19 cellular contexts compared by ENCODE assay signal in genomic region chr11:12611352-12611751, GRCh38.
DNase-seq lines count a peak whose midpoint lies in the region; ATAC-seq and FAIRE-seq lines count a peak whose summit lies in the region.
"Had no signal": no experiment of that assay in that cellular context is flagged by ENCODE, and none has a peak within 500 bp of the region (broad histone marks: within the 10 kb centered on the region; RNA-seq: fewer than 3 reads in every experiment).

No MANE protein-coding gene starts in this region.

- no peak overlapping the region for H3K27ac ChIP-seq in mesenchymal stem cell (ENCODE audit: low read length, poor library complexity, severe bottlenecking)
- H3K27ac ChIP-seq: 22Rv1; BLaER1 treated with 17β-estradiol and CSF1 and Interleukin-3, amounts not matched to agents 10 nM and 100 nM; C4-2B had no signal

- H3K4me1 ChIP-seq in mesenchymal stem cell (ENCODE audit: control insufficient read depth, insufficient read depth, low read depth, low read length): no peaks in the 10 kb centered on the region
- H3K4me1 ChIP-seq: BLaER1 treated with 17β-estradiol and CSF1 and Interleukin-3, amounts not matched to agents 10 nM and 100 nM; Caco-2 had no signal

- H3K36me3 ChIP-seq in mesenchymal stem cell (ENCODE audit: control insufficient read depth in 1 of 2, insufficient read depth in 2 of 2, low read depth in 1 of 2, low read length in 2 of 2): no peaks in the 10 kb centered on the region
- H3K36me3 ChIP-seq: BLaER1 treated with 17β-estradiol and CSF1 and Interleukin-3, amounts not matched to agents 10 nM and 100 nM had no signal

- no peaks in the 10 kb centered on the region for H3K27me3 ChIP-seq in mesenchymal stem cell (ENCODE audit: control insufficient read depth in 1 of 2, insufficient read depth in 1 of 2, low read length in 2 of 2)
- H3K27me3 ChIP-seq: BLaER1 treated with 17β-estradiol and CSF1 and Interleukin-3, amounts not matched to agents 10 nM and 100 nM had no signal

- no peak overlapping the region for H3K14ac ChIP-seq in mesenchymal stem cell (ENCODE audit: low read length in 2 of 2)

- no peak for DNase-seq in mesenchymal stem cell
- no peak for DNase-seq in stimulated activated naive CD4-positive, alpha-beta T cell treated with Interleukin-2 at 50 U/mL for 16 hours (lab: John Stamatoyannopoulos, UW)
- DNase-seq: AML-193; Caco-2; Calu3; CD4-positive, alpha-beta T cell; CD8-positive, alpha-beta T cell; DMS79 treated with DMSO at 0.1 percent for 48 hours; GDM1 had no signal

- H2BK5ac ChIP-seq in mesenchymal stem cell (ENCODE audit: low read depth, low read length, poor library complexity, severe bottlenecking): peak overlapping the region; percentile 19

- H3K23ac ChIP-seq in mesenchymal stem cell (ENCODE audit: low read length in 2 of 2): no peak overlapping the region

- no peak overlapping the region for H3K18ac ChIP-seq in mesenchymal stem cell (ENCODE audit: low read depth in 1 of 2, low read length in 2 of 2)

- H2AFZ ChIP-seq in mesenchymal stem cell (ENCODE audit: low read depth, low read length): no peak overlapping the region

- no peak overlapping the region for H4K8ac ChIP-seq in mesenchymal stem cell (ENCODE audit: low read length)

- H3K4me2 ChIP-seq in mesenchymal stem cell (ENCODE audit: low read length, poor library complexity, severe bottlenecking): no peak overlapping the region
- H3K4me2 ChIP-seq: BLaER1 treated with 17β-estradiol and CSF1 and Interleukin-3, amounts not matched to agents 10 nM and 100 nM had no signal

- no peak overlapping the region for H3K4me3 ChIP-seq in mesenchymal stem cell (ENCODE audit: insufficient read depth in 1 of 2, low read depth in 1 of 2, low read length in 2 of 2)
- H3K4me3 ChIP-seq: BLaER1 treated with 17β-estradiol and CSF1 and Interleukin-3, amounts not matched to agents 10 nM and 100 nM; GM12878 had no signal

- no peak overlapping the region for H3K9ac ChIP-seq in mesenchymal stem cell (ENCODE audit: low read length)
- H3K9ac ChIP-seq: BLaER1 treated with 17β-estradiol and CSF1 and Interleukin-3, amounts not matched to agents 10 nM and 100 nM had no signal

- no peak overlapping the region for H2BK12ac ChIP-seq in mesenchymal stem cell (ENCODE audit: low read length in 2 of 2)

- H3K9me3 ChIP-seq in mesenchymal stem cell (ENCODE audit: control insufficient read depth, low read length): peaks cover 29% of the 10 kb centered on the region

- H3K4ac ChIP-seq in mesenchymal stem cell (ENCODE audit: low read depth in 1 of 2, low read length in 2 of 2): no peak overlapping the region

- H2BK15ac ChIP-seq in mesenchymal stem cell (ENCODE audit: low read depth, poor library complexity, severe bottlenecking): no peak overlapping the region

- H2AK5ac ChIP-seq in mesenchymal stem cell (ENCODE audit: low read length, severe bottlenecking): no peak overlapping the region

- no peak overlapping the region for H4K91ac ChIP-seq in mesenchymal stem cell (ENCODE audit: low read length)

- FAIRE-seq in A204.1 (lab: Jason Lieb, UNC) (peak; percentile 30), G401.6 (lab: Jason Lieb, UNC) (peak; percentile 76)
- FAIRE-seq: D721Med, GM12878, GM19239 had no signal

- no peaks in the 10 kb centered on the region for H3K79me1 ChIP-seq in mesenchymal stem cell (replicated peaks; ENCODE audit: low read length, poor library complexity, severe bottlenecking)

- no peak overlapping the region for H2BK120ac ChIP-seq in mesenchymal stem cell (ENCODE audit: low read depth, low read length)

- ATAC-seq in GM21529 (IDR thresholded peaks at IDR 0.05; ENCODE audit: unreplicated experiment) (no peak), HG03439 (IDR thresholded peaks at IDR 0.05; ENCODE audit: unreplicated experiment) (no peak)
- ATAC-seq: CD8-positive, alpha-beta T cell; GM12878 had no signal
